ENCODE assay signal across 8 cellular contexts in genomic region chr10:22475857-22476600, GRCh38.
DNase-seq lines count a peak whose midpoint lies in the region; ATAC-seq and TF ChIP-seq lines count a peak whose summit lies in the region.

No MANE protein-coding gene starts in this region.

- peak overlapping the region; percentile 44 to 55 (median 50) for H3K4me3 ChIP-seq in gastrocnemius medialis

- no peak for TF ChIP-seq POLR2A in gastrocnemius medialis (IDR thresholded peaks at IDR 0.05)

- H3K27me3 ChIP-seq in gastrocnemius medialis = peaks cover 39 to 43% (median 40%) of the 10 kb centered on the region in 3 donors

- peaks cover 71% of the 10 kb centered on the region for H3K27me3 Mint-ChIP-seq in activated T-cell treated with anti-CD3 and anti-CD28 coated beads, Interleukin-2, amount 50 U/mL, for 24 hours

- intact Hi-C loops in left ventricle myocardium superior (cut with micrococcal nuclease) (no loop called here), gastrocnemius medialis (cut with DNase I; ENCODE audit: low total_unique reads) (no loop called here)

- H3K4me1 ChIP-seq in gastrocnemius medialis = peaks cover 5 to 8% of the 10 kb centered on the region in 2 donors

- H3K36me3 Mint-ChIP-seq in activated T-cell treated with anti-CD3 and anti-CD28 coated beads, Interleukin-2, amount 50 U/mL, for 24 hours (ENCODE audit: low read depth) = no peaks in the 10 kb centered on the region

- TF ChIP-seq CTCF in gastrocnemius medialis (IDR thresholded peaks at IDR 0.05 in 4 of 5, conservative IDR thresholded peaks at IDR 0.05 in 1 of 5) = no peak

- H3K27ac Mint-ChIP-seq in activated T-cell treated with anti-CD3 and anti-CD28 coated beads, Interleukin-2, amount 50 U/mL, for 24 hours = peak overlapping the region; percentile 83

- H3K4me3 Mint-ChIP-seq in activated T-cell treated with anti-CD3 and anti-CD28 coated beads, Interleukin-2, amount 50 U/mL, for 24 hours = peak overlapping the region; percentile 77

- peaks cover 13% of the 10 kb centered on the region for H3K4me1 Mint-ChIP-seq in activated T-cell treated with anti-CD3 and anti-CD28 coated beads, Interleukin-2, amount 50 U/mL, for 24 hours (ENCODE audit: low read depth)

- ATAC-seq in left ventricle myocardium superior (peak; percentile 34), gastrocnemius medialis (no peak), GM21529 (IDR thresholded peaks at IDR 0.05; ENCODE audit: unreplicated experiment) (no peak), GM19023 (IDR thresholded peaks at IDR 0.05; ENCODE audit: unreplicated experiment) (no peak)

- H3K9me3 Mint-ChIP-seq in activated T-cell treated with anti-CD3 and anti-CD28 coated beads, Interleukin-2, amount 50 U/mL, for 24 hours = no peaks in the 10 kb centered on the region

- H3K27ac ChIP-seq in gastrocnemius medialis = no peak overlapping the region

- no peaks in the 10 kb centered on the region for H3K9me3 ChIP-seq in gastrocnemius medialis

- in situ Hi-C loops in gastrocnemius medialis (cut with MboI; ENCODE audit: low sequenced_read_pairs in 4 of 4) = no loop called here

- H3K36me3 ChIP-seq in gastrocnemius medialis = no peaks in the 10 kb centered on the region

- DNase-seq in NCI-H1092 treated with DMSO at 0.1 percent for 48 hours (lab: John Stamatoyannopoulos, UW) = peak; percentile 12
- DNase-seq in NCI-H1092 (lab: John Stamatoyannopoulos, UW) = no peak
- DNase-seq in activated T-cell treated with anti-CD3 and anti-CD28 coated beads, Interleukin-2, amount 50 U/mL, for 24 hours = peak; percentile 53
- DNase-seq in left ventricle myocardium superior = peak; percentile 33
- no peak for DNase-seq in gastrocnemius medialis
- no peak for DNase-seq in stimulated activated naive CD4-positive, alpha-beta T cell treated with Interleukin-2 at 50 U/mL for 16 hours (lab: John Stamatoyannopoulos, UW)

Comparison
In these comparisons a context has a peak if more than half of its experiments do, and no peak if none do; other contexts are left out.
1. DNase-seq: peak in NCI-H1092 treated with DMSO at 0.1 percent for 48 hours (single experiment), activated T-cell treated with anti-CD3 and anti-CD28 coated beads, Interleukin-2, amount 50 U/mL, for 24 hours (single experiment) and left ventricle myocardium superior (single experiment); none in NCI-H1092 (single experiment), gastrocnemius medialis (0 of 2) and stimulated activated naive CD4-positive, alpha-beta T cell treated with Interleukin-2 at 50 U/mL for 16 hours (single experiment).